Comparison of ENCODE assay signal across 10 cellular contexts in genomic region chr14:36105401-36105800, GRCh38.
DNase-seq lines count a peak whose midpoint lies in the region; ATAC-seq and TF ChIP-seq lines count a peak whose summit lies in the region.
"Had no signal": no experiment of that assay in that cellular context is flagged by ENCODE, and none has a peak within 500 bp of the region (broad histone marks: within the 10 kb centered on the region; RNA-seq: fewer than 3 reads in every experiment).

No MANE protein-coding gene starts in this region.

- ATAC-seq in HG03442 (IDR thresholded peaks at IDR 0.05; ENCODE audit: unreplicated experiment) = no peak
- ATAC-seq in GM19467 (IDR thresholded peaks at IDR 0.05; ENCODE audit: unreplicated experiment) = no peak

- H3K27me3 ChIP-seq in Caco-2 (replicated peaks; ENCODE audit: control insufficient read depth, insufficient read depth, low read length) (no peaks in the 10 kb centered on the region), NT2/D1 (ENCODE audit: insufficient read depth, insufficient read length) (no peaks in the 10 kb centered on the region)

- no TSS peak for BruUV-seq in Caco-2 (replicated peaks; lab: Mats Ljungman, UMichigan)

- CTCF ChIA-PET in Caco-2 (lab: Charles Lee) = interaction anchor here (0.5 to 1.6 kb wide), 8 partner anchors 14 to 449 kb away, joined by 3 to 9 read pairs (median 5); no protein-coding TSS in a partner anchor

- no peak overlapping the region for H3K27ac Mint-ChIP-seq in Caco-2 (ENCODE audit: unreplicated experiment)
- H3K27ac Mint-ChIP-seq: memory B cell had no signal

- no peaks in the 10 kb centered on the region for H3K4me1 Mint-ChIP-seq in Caco-2 (ENCODE audit: low read depth, unreplicated experiment)
- H3K4me1 Mint-ChIP-seq: memory B cell had no signal

- H3K4me3 ChIP-seq in Caco-2 (ENCODE audit: low read depth, low read length) (no peak overlapping the region), NT2/D1 (ENCODE audit: insufficient read length, low read depth) (no peak overlapping the region)

- no peaks in the 10 kb centered on the region for H3K9me3 Mint-ChIP-seq in Caco-2 (ENCODE audit: unreplicated experiment)

- intact Hi-C loops in Caco-2 (cut with micrococcal nuclease; ENCODE audit: unreplicated experiment) = loop anchor here (1.0 to 10.0 kb wide), 6 partner anchors 35 to 449 kb away; partner anchors contain the start of gene NKX2-1

- H3K4me3 Mint-ChIP-seq in Caco-2 (ENCODE audit: unreplicated experiment) = no peak overlapping the region
- H3K4me3 Mint-ChIP-seq: memory B cell had no signal

- H3K4me1 ChIP-seq in Caco-2 (no peaks in the 10 kb centered on the region), NT2/D1 (ENCODE audit: insufficient read depth, insufficient read length) (no peaks in the 10 kb centered on the region)

- peak; percentile 20 to 32 for TF ChIP-seq CTCF in Caco-2 (IDR thresholded peaks at IDR 0.05; ENCODE audit: insufficient read depth in 1 of 2, low read depth in 1 of 2, low read length in 1 of 2, severe bottlenecking in 1 of 2, unreplicated experiment in 1 of 2)

- no peaks in the 10 kb centered on the region for H3K36me3 Mint-ChIP-seq in Caco-2 (ENCODE audit: insufficient read depth, unreplicated experiment)
- H3K36me3 Mint-ChIP-seq: memory B cell had no signal

- no peaks in the 10 kb centered on the region for H3K36me3 ChIP-seq in Caco-2 (ENCODE audit: control insufficient read depth, insufficient read depth, low read length)
- H3K36me3 ChIP-seq in NT2/D1 (ENCODE audit: insufficient read depth, insufficient read length, low read length) = no peaks in the 10 kb centered on the region

- peaks cover 14% of the 10 kb centered on the region for H3K27me3 Mint-ChIP-seq in Caco-2 (ENCODE audit: insufficient read depth, unreplicated experiment)

- no peak overlapping the region for H3K9ac ChIP-seq in NT2/D1 (ENCODE audit: insufficient read length, low read depth)

- POLR2A ChIA-PET in Caco-2 (lab: Charles Lee) = no interaction called here

- DNase-seq in Caco-2 (peak; percentile 41 to 51), HT1080 (ENCODE audit: low read depth) (peak; percentile 18), NT2/D1 (ENCODE audit: low read depth, low spot score) (peak; percentile 25), iPS-NIHi11 (ENCODE audit: low spot score) (peak; percentile 75), activated gamma-delta T cell (lab: John Stamatoyannopoulos, UW) (no peak)
- no peak for DNase-seq in effector CD4-positive, alpha-beta T cell
- DNase-seq: stimulated activated CD4-positive, alpha-beta T cell treated with anti-CD3 and anti-CD28 coated beads, Interleukin-2, amount 100 ng/mL, for 24 hours had no signal

- H3K9me3 ChIP-seq in Caco-2 (no peaks in the 10 kb centered on the region), NT2/D1 (ENCODE audit: insufficient read depth, low read length) (no peaks in the 10 kb centered on the region)

Comparison
In these comparisons a context has a peak if more than half of its experiments do, and no peak if none do; other contexts are left out.
1. DNase-seq: peak in Caco-2 (2 of 2), HT1080 (single experiment), NT2/D1 (single experiment) and iPS-NIHi11 (single experiment); none in effector CD4-positive, alpha-beta T cell (single experiment) and activated gamma-delta T cell (single experiment).